ENCODE assay signal across 14 cellular contexts in genomic region chrX:29617725-29618124, GRCh38.
DNase-seq lines count a peak whose midpoint lies in the region; ATAC-seq and TF ChIP-seq lines count a peak whose summit lies in the region.
"Had no signal": no experiment of that assay in that cellular context is flagged by ENCODE, and none has a peak within 500 bp of the region (broad histone marks: within the 10 kb centered on the region; RNA-seq: fewer than 3 reads in every experiment).

No MANE protein-coding gene starts in this region.

- TF ChIP-seq CTCF in endodermal cell (conservative IDR thresholded peaks at IDR 0.05), result peak; percentile 54
- peak; percentile 19 for TF ChIP-seq CTCF in osteoblast (IDR thresholded peaks at IDR 0.05; ENCODE audit: extremely low read depth, low read depth, low read length)

- no peak overlapping the region for H3K27ac ChIP-seq in endodermal cell (ENCODE audit: low read depth, low read length)
- H3K27ac ChIP-seq in osteoblast (ENCODE audit: low read depth, low read length), result no peak overlapping the region
- no peak overlapping the region for H3K27ac ChIP-seq in trophoblast cell (ENCODE audit: low read depth, low read length)

- H3K23ac ChIP-seq in trophoblast cell (ENCODE audit: low read length), result no peak overlapping the region

- H3K27ac Mint-ChIP-seq in endodermal cell, result no peak overlapping the region
- H3K27ac Mint-ChIP-seq: stimulated activated naive B cell treated with anti-CD40 and anti-IgM and Interleukin-4, amounts not matched to agents 10 μg/mL and 1 μg/mL and 100 μg/mL, for 72 hours had no signal

- H3K4me1 ChIP-seq in endodermal cell (ENCODE audit: control insufficient read depth, insufficient read depth, low read length) (no peaks in the 10 kb centered on the region), osteoblast (ENCODE audit: insufficient read depth, low read length) (no peaks in the 10 kb centered on the region), trophoblast cell (ENCODE audit: control insufficient read depth in 1 of 2, insufficient read depth in 2 of 2, low read length in 2 of 2) (no peaks in the 10 kb centered on the region)

- H3K79me2 ChIP-seq in osteoblast (ENCODE audit: insufficient read depth, low read length) (no peaks in the 10 kb centered on the region), trophoblast cell (ENCODE audit: control insufficient read depth, insufficient read depth, low read length, poor library complexity) (no peaks in the 10 kb centered on the region)

- H2BK120ac ChIP-seq in trophoblast cell (ENCODE audit: insufficient read depth, low read length, poor library complexity), result no peak overlapping the region

- no peaks in the 10 kb centered on the region for H3K79me1 ChIP-seq in trophoblast cell (ENCODE audit: low read length)

- H4K20me1 ChIP-seq in osteoblast (ENCODE audit: insufficient read depth, low read length), result no peaks in the 10 kb centered on the region

- H3K36me3 Mint-ChIP-seq in endodermal cell (ENCODE audit: low read depth), result no peaks in the 10 kb centered on the region
- H3K36me3 Mint-ChIP-seq: stimulated activated naive B cell treated with anti-CD40 and anti-IgM and Interleukin-4, amounts not matched to agents 10 μg/mL and 1 μg/mL and 100 μg/mL, for 72 hours had no signal

- peaks cover 2% of the 10 kb centered on the region for H3K27me3 Mint-ChIP-seq in endodermal cell (ENCODE audit: insufficient read depth)
- H3K27me3 Mint-ChIP-seq: stimulated activated naive B cell treated with anti-CD40 and anti-IgM and Interleukin-4, amounts not matched to agents 10 μg/mL and 1 μg/mL and 100 μg/mL, for 72 hours had no signal

- no peak overlapping the region for H4K8ac ChIP-seq in trophoblast cell (ENCODE audit: low read depth, low read length)

- WGBS in endodermal cell (ENCODE audit: insufficient coverage in 1 of 2, insufficient read length in 1 of 2), 2 experiments, result 73% methylated on average over 4 of the region's 4 CpGs; no CpG with 5 or more reads in 1 of the 2 experiments
- WGBS in trophoblast cell (ENCODE audit: extremely low coverage, insufficient coverage, insufficient read length), result no CpG with 5 or more reads among the region's 4 CpGs

- H3K9me3 ChIP-seq in endodermal cell (ENCODE audit: control insufficient read depth, low read length) (no peaks in the 10 kb centered on the region), osteoblast (ENCODE audit: low read depth, low read length) (no peaks in the 10 kb centered on the region), trophoblast cell (ENCODE audit: insufficient read depth, low read depth, low read length) (no peaks in the 10 kb centered on the region)

- H4K91ac ChIP-seq in trophoblast cell (ENCODE audit: low read depth, low read length), result no peak overlapping the region

- H3K18ac ChIP-seq in trophoblast cell (ENCODE audit: low read length), result no peak overlapping the region

- no peak overlapping the region for H2BK12ac ChIP-seq in trophoblast cell (ENCODE audit: low read length)

- H3K4me2 ChIP-seq in osteoblast (ENCODE audit: insufficient read depth, low read length) (peak overlapping the region; percentile 46), trophoblast cell (ENCODE audit: low read length) (no peak overlapping the region)

- ATAC-seq in esophagus mucosa, result no peak
- ATAC-seq: HCT116; left colon; stimulated activated naive B cell treated with anti-CD40 and anti-IgM and Interleukin-4, amounts not matched to agents 10 μg/mL and 1 μg/mL and 100 μg/mL, for 72 hours had no signal

- H2AK5ac ChIP-seq in trophoblast cell (ENCODE audit: low read length), result no peak overlapping the region

- H3K9ac ChIP-seq in endodermal cell (ENCODE audit: extremely low read depth, low read length, poor library complexity, severe bottlenecking) (no peak overlapping the region), trophoblast cell (ENCODE audit: low read length) (no peak overlapping the region)

- no peaks in the 10 kb centered on the region for H3K9me3 Mint-ChIP-seq in endodermal cell
- H3K9me3 Mint-ChIP-seq: stimulated activated naive B cell treated with anti-CD40 and anti-IgM and Interleukin-4, amounts not matched to agents 10 μg/mL and 1 μg/mL and 100 μg/mL, for 72 hours had no signal

- H2BK5ac ChIP-seq in trophoblast cell (ENCODE audit: low read depth, low read length, poor library complexity), result no peak overlapping the region

- H3K4me3 Mint-ChIP-seq in endodermal cell, result no peak overlapping the region
- H3K4me3 Mint-ChIP-seq: stimulated activated naive B cell treated with anti-CD40 and anti-IgM and Interleukin-4, amounts not matched to agents 10 μg/mL and 1 μg/mL and 100 μg/mL, for 72 hours had no signal

- H4K12ac ChIP-seq in trophoblast cell (ENCODE audit: low read depth, low read length), result no peak overlapping the region

- peak; percentile 8 for DNase-seq in DMS 273 (lab: John Stamatoyannopoulos, UW; ENCODE audit: unreplicated experiment)
- DNase-seq in DMS 273 treated with DMSO at 0.1 percent for 48 hours (lab: John Stamatoyannopoulos, UW), result no peak
- peak; percentile 0 for DNase-seq in NAMALWA (ENCODE audit: low spot score)
- no peak for DNase-seq in endodermal cell
- DNase-seq in osteoblast (ENCODE audit: insufficient read length, low spot score, missing footprints), result no peak
- DNase-seq in trophoblast cell, result no peak
- DNase-seq in stimulated activated CD4-positive, alpha-beta T cell treated with anti-CD3 and anti-CD28 coated beads, Interleukin-4, amount 100 ng/mL, for 24 hours, result no peak
- DNase-seq: left colon; NCI-H2107; occipital lobe; Right ventricle myocardium superior; stimulated activated naive B cell treated with anti-CD40 and anti-IgM and Interleukin-4, amounts not matched to agents 10 μg/mL and 1 μg/mL and 100 μg/mL, for 72 hours had no signal

- no peak overlapping the region for H3K4me3 ChIP-seq in endodermal cell (ENCODE audit: low read length)
- no peak overlapping the region for H3K4me3 ChIP-seq in osteoblast (ENCODE audit: insufficient read depth, low read length)
- no peak overlapping the region for H3K4me3 ChIP-seq in trophoblast cell (ENCODE audit: low read depth, low read length)

- H3K4me1 Mint-ChIP-seq in endodermal cell, result peaks cover 12% of the 10 kb centered on the region
- H3K4me1 Mint-ChIP-seq: stimulated activated naive B cell treated with anti-CD40 and anti-IgM and Interleukin-4, amounts not matched to agents 10 μg/mL and 1 μg/mL and 100 μg/mL, for 72 hours had no signal

- H3K4ac ChIP-seq in trophoblast cell (ENCODE audit: low read depth, low read length), result no peak overlapping the region

- no peak overlapping the region for H3K14ac ChIP-seq in trophoblast cell (ENCODE audit: low read length)

- H3K27me3 ChIP-seq in endodermal cell (ENCODE audit: control insufficient read depth, insufficient read depth, low read length, poor library complexity, severe bottlenecking) (no peaks in the 10 kb centered on the region), osteoblast (ENCODE audit: insufficient read depth, low read length) (no peaks in the 10 kb centered on the region), trophoblast cell (ENCODE audit: insufficient read depth, low read length) (no peaks in the 10 kb centered on the region)

- no peaks in the 10 kb centered on the region for H3K36me3 ChIP-seq in endodermal cell (ENCODE audit: control insufficient read depth, insufficient read depth, low read length)
- no peaks in the 10 kb centered on the region for H3K36me3 ChIP-seq in osteoblast (ENCODE audit: insufficient read depth, low read length)
- H3K36me3 ChIP-seq in trophoblast cell (ENCODE audit: control insufficient read depth in 1 of 2, insufficient read depth in 2 of 2, low read length in 2 of 2), result no peaks in the 10 kb centered on the region

- H2AFZ ChIP-seq in osteoblast (ENCODE audit: low read length) (no peak overlapping the region), trophoblast cell (ENCODE audit: insufficient read depth, low read length, poor library complexity) (no peak overlapping the region)

Comparison
In these comparisons a context has a peak if more than half of its experiments do, and no peak if none do; other contexts are left out.
1. DNase-seq: peak in DMS 273 (single experiment) and NAMALWA (single experiment); none in DMS 273 treated with DMSO at 0.1 percent for 48 hours (single experiment), endodermal cell (single experiment), osteoblast (single experiment), trophoblast cell (0 of 2) and stimulated activated CD4-positive, alpha-beta T cell treated with anti-CD3 and anti-CD28 coated beads, Interleukin-4, amount 100 ng/mL, for 24 hours (single experiment).